In genomic region chr17:5418858-5419355, GRCh38 we compare ENCODE assay signal across 8 cellular contexts. TPM values are rescaled to one million over a fixed set of nuclear protein-coding genes. Genes with fewer than 3 reads are reported as not detected.
DNase-seq lines count a peak whose midpoint lies in the region; ATAC-seq and TF ChIP-seq lines count a peak whose summit lies in the region.

No MANE protein-coding gene starts in this region.

- H3K27ac ChIP-seq in GM23338 (ENCODE audit: low read depth) (peak overlapping the region; percentile 89), neural progenitor cell (peak overlapping the region; percentile 11), testis (peak overlapping the region; percentile 88 to 91)

- H3K4me1 ChIP-seq in GM23338 (ENCODE audit: insufficient read depth) (peaks cover 8% of the 10 kb centered on the region), neural progenitor cell (peaks cover 7% of the 10 kb centered on the region), testis (peaks cover 10% of the 10 kb centered on the region)

- H3K9me3 ChIP-seq in neural progenitor cell (ENCODE audit: low read depth) (no peaks in the 10 kb centered on the region), testis (no peaks in the 10 kb centered on the region)

- ATAC-seq in GM23338 (peak; percentile 8), esophagus mucosa (peak; percentile 59)
- ATAC-seq in activated CD8-positive, alpha-beta memory T cell treated with anti-CD3 and anti-CD28 coated beads, Interleukin-2, amount 10 ng/mL, durations not matched to agents 7 days and 5 days = peak; percentile 12

- H3K27me3 ChIP-seq in GM23338 (ENCODE audit: insufficient read depth) = no peaks in the 10 kb centered on the region
- H3K27me3 ChIP-seq in neural progenitor cell = no peaks in the 10 kb centered on the region
- H3K27me3 ChIP-seq in testis = no peaks in the 10 kb centered on the region

- peak overlapping the region; percentile 34; the same call in 1 of the 2 replicates for H2AFZ ChIP-seq in GM23338
- peak overlapping the region; percentile 61 for H2AFZ ChIP-seq in neural progenitor cell (replicated peaks)

- H3K9me3 Mint-ChIP-seq in GM23338 = no peaks in the 10 kb centered on the region
- H3K9me3 Mint-ChIP-seq in activated CD8-positive, alpha-beta memory T cell treated with anti-CD3 and anti-CD28 coated beads, Interleukin-2, amount 10 ng/mL, durations not matched to agents 7 days and 5 days (ENCODE audit: low read depth) = no peaks in the 10 kb centered on the region
- no peaks in the 10 kb centered on the region for H3K9me3 Mint-ChIP-seq in neural progenitor cell

- H3K4me3 ChIP-seq in GM23338 = peak overlapping the region; percentile 94
- H3K4me3 ChIP-seq in neural progenitor cell = peak overlapping the region; percentile 78
- peak overlapping the region; percentile 92 to 96 for H3K4me3 ChIP-seq in testis

- H3F3A ChIP-seq in GM23338 (replicated peaks; ENCODE audit: low read depth) (no peaks in the 10 kb centered on the region), neural progenitor cell (ENCODE audit: low read depth) (no peaks in the 10 kb centered on the region)

- H4K20me1 ChIP-seq in GM23338 (replicated peaks; ENCODE audit: insufficient read depth) = peaks cover 24% of the 10 kb centered on the region
- peaks cover 12% of the 10 kb centered on the region for H4K20me1 ChIP-seq in neural progenitor cell (ENCODE audit: low read depth)

- H3K9me2 ChIP-seq in GM23338 (ENCODE audit: insufficient read depth) = no peaks in the 10 kb centered on the region

- peak overlapping the region; percentile 83 for H3K9ac ChIP-seq in neural progenitor cell

- H3K36me3 ChIP-seq in GM23338 (ENCODE audit: insufficient read depth) (peaks cover 51% of the 10 kb centered on the region), neural progenitor cell (peaks cover 6% of the 10 kb centered on the region), testis (ENCODE audit: low read depth, missing control alignments) (no peaks in the 10 kb centered on the region)

- intact Hi-C loops in testis (cut with DNase I; ENCODE audit: low total_unique reads) = no loop called here

- TF ChIP-seq CTCF in GM23338 (conservative IDR thresholded peaks at IDR 0.05; ENCODE audit: low read depth in 2 of 2) (no peak), neural progenitor cell (IDR thresholded peaks at IDR 0.05) (no peak), testis (IDR thresholded peaks at IDR 0.05) (no peak)

- H3K79me2 ChIP-seq in GM23338 (replicated peaks; ENCODE audit: insufficient read depth) (peaks cover 87% of the 10 kb centered on the region), neural progenitor cell (ENCODE audit: low read depth) (peaks cover 83% of the 10 kb centered on the region)

- H3K27me3 Mint-ChIP-seq in GM23338 (ENCODE audit: insufficient read depth, low read depth, poor library complexity) (peaks cover 10% of the 10 kb centered on the region), neural progenitor cell (ENCODE audit: insufficient read depth, low read depth) (peaks cover 7% of the 10 kb centered on the region)
- no peaks in the 10 kb centered on the region for H3K27me3 Mint-ChIP-seq in activated CD8-positive, alpha-beta memory T cell treated with anti-CD3 and anti-CD28 coated beads, Interleukin-2, amount 10 ng/mL, durations not matched to agents 7 days and 5 days

- H3K36me3 Mint-ChIP-seq in GM23338 (ENCODE audit: low read depth) (peaks cover 64% of the 10 kb centered on the region), neural progenitor cell (peaks cover 6% of the 10 kb centered on the region)
- peaks cover 35% of the 10 kb centered on the region for H3K36me3 Mint-ChIP-seq in activated CD8-positive, alpha-beta memory T cell treated with anti-CD3 and anti-CD28 coated beads, Interleukin-2, amount 10 ng/mL, durations not matched to agents 7 days and 5 days

- peak overlapping the region; percentile 98 for H3K4me3 Mint-ChIP-seq in GM23338
- peak overlapping the region; percentile 98 for H3K4me3 Mint-ChIP-seq in activated CD8-positive, alpha-beta memory T cell treated with anti-CD3 and anti-CD28 coated beads, Interleukin-2, amount 10 ng/mL, durations not matched to agents 7 days and 5 days
- H3K4me3 Mint-ChIP-seq in neural progenitor cell = peak overlapping the region; percentile 99

- peak; percentile 41 for DNase-seq in G401 (ENCODE audit: low spot score)
- peak; percentile 58 for DNase-seq in GM23338 (ENCODE audit: low spot score)
- peak; percentile 34 for DNase-seq in NCI-H2029 (lab: John Stamatoyannopoulos, UW)
- peak; percentile 79 for DNase-seq in activated CD8-positive, alpha-beta memory T cell treated with anti-CD3 and anti-CD28 coated beads, Interleukin-2, amount 10 ng/mL, durations not matched to agents 7 days and 5 days
- DNase-seq in neural progenitor cell (ENCODE audit: low spot score) = no peak
- peak; percentile 43 for DNase-seq in testis
- no peak for DNase-seq in 8988T

- peak overlapping the region; percentile 99 for H3K27ac Mint-ChIP-seq in GM23338
- H3K27ac Mint-ChIP-seq in activated CD8-positive, alpha-beta memory T cell treated with anti-CD3 and anti-CD28 coated beads, Interleukin-2, amount 10 ng/mL, durations not matched to agents 7 days and 5 days = peak overlapping the region; percentile 99
- peak overlapping the region; percentile 87 for H3K27ac Mint-ChIP-seq in neural progenitor cell

- TF ChIP-seq POLR2A in testis (IDR thresholded peaks at IDR 0.05) = no peak

- peak overlapping the region; percentile 81 for H3K4me2 ChIP-seq in GM23338
- H3K4me2 ChIP-seq in neural progenitor cell = peak overlapping the region; percentile 84

- in situ Hi-C loops in G401 (cut with HindIII; ENCODE audit: low sequenced_read_pairs) = no loop called here

- CTCF ChIA-PET in activated CD8-positive, alpha-beta memory T cell treated with anti-CD3 and anti-CD28 coated beads, Interleukin-2, amount 10 ng/mL, durations not matched to agents 7 days and 5 days (lab: Charles Lee) = interaction anchor here (1.0 to 1.4 kb wide), 4 partner anchors 16 to 23 kb away, joined by 3 to 18 read pairs (median 4); partner anchors contain the start of gene C1QBP

- WGBS in testis, 2 donors = 0 to 2% methylated on average over 26 of the region's 26 CpGs

- H3K4me1 Mint-ChIP-seq in GM23338 = peaks cover 6% of the 10 kb centered on the region
- H3K4me1 Mint-ChIP-seq in activated CD8-positive, alpha-beta memory T cell treated with anti-CD3 and anti-CD28 coated beads, Interleukin-2, amount 10 ng/mL, durations not matched to agents 7 days and 5 days = peaks cover 51% of the 10 kb centered on the region
- peaks cover 20% of the 10 kb centered on the region for H3K4me1 Mint-ChIP-seq in neural progenitor cell

TF ChIP-seq in GM23338, 12 proteins besides CTCF, POLR2A, EP300 and RAD21 (continues in another document):
- TF ChIP-seq EZH2 (IDR thresholded peaks at IDR 0.05; ENCODE audit: low read depth, unreplicated experiment) (no peak), STAT1 (IDR thresholded peaks at IDR 0.05; ENCODE audit: unreplicated experiment) (no peak), ETS1 (IDR thresholded peaks at IDR 0.05) (no peak), CREB1 (CRISPR knock-in tag; IDR thresholded peaks at IDR 0.05; ENCODE audit: low read depth) (no peak), EZH2phosphoT487 (IDR thresholded peaks at IDR 0.05; ENCODE audit: unreplicated experiment) (no peak)

RNA-seq across cellular contexts. Expression of gene NUP88, which starts 0.6 kb away (rescaled TPM):
- 142 and 178 TPM in 2 replicates for total RNA-seq in G401 (2014; rRNA removed; shearing (Covaris generic))
- 140 and 172 TPM in 2 replicates for total RNA-seq in GM23338 (2014; rRNA removed; shearing (Covaris generic))
- 103 and 110 TPM in 2 replicates for polyA plus RNA-seq in GM23338 (2016; fragmentation: Nextera tagmentation; extraction: Ambion mirVana)
- 100 to 1,000 TPM; 117 to 123 TPM for total RNA-seq in activated CD8-positive, alpha-beta memory T cell treated with anti-CD3 and anti-CD28 coated beads, Interleukin-2, amount 10 ng/mL, durations not matched to agents 7 days and 5 days
- total RNA-seq in esophagus mucosa = 50.4 TPM
- total RNA-seq in neural progenitor cell (ENCODE audit: low replicate concordance) = 117 and 135 TPM in 2 replicates
- total RNA-seq in testis = 100 to 1,000 TPM; 196 to 234 TPM
- 211 TPM for polyA plus RNA-seq in testis (ENCODE audit: insufficient read depth, low read depth, low replicate concordance)

RNA-seq across cellular contexts. Expression of gene RPAIN, which starts 1.1 kb away (rescaled TPM):
- 61.3 and 65.8 TPM in 2 replicates for total RNA-seq in G401 (2014; rRNA removed; shearing (Covaris generic))
- total RNA-seq in GM23338 (2014; rRNA removed; shearing (Covaris generic)) = 69.7 and 88.5 TPM in 2 replicates
- polyA plus RNA-seq in GM23338 (2016; fragmentation: Nextera tagmentation; extraction: Ambion mirVana) (109 and 115 TPM in 2 replicates), testis (ENCODE audit: insufficient read depth, low read depth, low replicate concordance) (35.8 TPM)
- total RNA-seq in activated CD8-positive, alpha-beta memory T cell treated with anti-CD3 and anti-CD28 coated beads, Interleukin-2, amount 10 ng/mL, durations not matched to agents 7 days and 5 days = 10 to 100 TPM; 50.7 to 55.5 TPM
- total RNA-seq in esophagus mucosa (20.7 TPM), neural progenitor cell (ENCODE audit: low replicate concordance) (116 and 121 TPM in 2 replicates), testis (10 to 100 TPM; 52.1 to 60.0 TPM)

RNA-seq across cellular contexts. Expression of gene C1QBP, which starts 20.0 kb away (rescaled TPM):
- 733 and 786 TPM in 2 replicates for total RNA-seq in G401 (2014; rRNA removed; shearing (Covaris generic))
- 478 and 532 TPM in 2 replicates for total RNA-seq in GM23338 (2014; rRNA removed; shearing (Covaris generic))
- 671 and 704 TPM in 2 replicates for polyA plus RNA-seq in GM23338 (2016; fragmentation: Nextera tagmentation; extraction: Ambion mirVana)
- 100 to 1,000 TPM; 166 to 240 TPM for total RNA-seq in activated CD8-positive, alpha-beta memory T cell treated with anti-CD3 and anti-CD28 coated beads, Interleukin-2, amount 10 ng/mL, durations not matched to agents 7 days and 5 days
- total RNA-seq in esophagus mucosa = 183 TPM
- total RNA-seq in neural progenitor cell (ENCODE audit: low replicate concordance) = 204 and 254 TPM in 2 replicates
- total RNA-seq in testis = 100 to 1,000 TPM; 120 to 151 TPM
- 133 TPM for polyA plus RNA-seq in testis (ENCODE audit: insufficient read depth, low read depth, low replicate concordance)

RNA-seq across cellular contexts. Expression of gene DHX33, which starts 49.9 kb away (rescaled TPM):
- total RNA-seq in G401 (2014; rRNA removed; shearing (Covaris generic)) = 13.4 and 24.7 TPM in 2 replicates
- total RNA-seq in GM23338 (2014; rRNA removed; shearing (Covaris generic)) = 53.6 and 57.1 TPM in 2 replicates
- polyA plus RNA-seq in GM23338 (2016; fragmentation: Nextera tagmentation; extraction: Ambion mirVana) (20.3 and 21.1 TPM in 2 replicates), testis (ENCODE audit: insufficient read depth, low read depth, low replicate concordance) (12.7 TPM)
- total RNA-seq in activated CD8-positive, alpha-beta memory T cell treated with anti-CD3 and anti-CD28 coated beads, Interleukin-2, amount 10 ng/mL, durations not matched to agents 7 days and 5 days = 10 to 100 TPM; 21.9 to 29.4 TPM
- total RNA-seq in esophagus mucosa (11.1 TPM), neural progenitor cell (ENCODE audit: low replicate concordance) (15.0 and 19.0 TPM in 2 replicates), testis (10 to 100 TPM; 17.6 to 18.0 TPM)

Comparison
In these comparisons a context has a peak if more than half of its experiments do, and no peak if none do; other contexts are left out.
1. DNase-seq: peak in G401 (single experiment), GM23338 (single experiment), NCI-H2029 (single experiment), activated CD8-positive, alpha-beta memory T cell treated with anti-CD3 and anti-CD28 coated beads, Interleukin-2, amount 10 ng/mL, durations not matched to agents 7 days and 5 days (single experiment) and testis (single experiment); none in neural progenitor cell (single experiment) and 8988T (single experiment).
2. ATAC-seq: peak in every context shown above with its lines; median percentile 59 in esophagus mucosa; 12 in activated CD8-positive, alpha-beta memory T cell treated with anti-CD3 and anti-CD28 coated beads, Interleukin-2, amount 10 ng/mL, durations not matched to agents 7 days and 5 days; 8 in GM23338.
3. H3K27ac ChIP-seq: peak in every context shown above with its lines; median percentile 90 in testis; 89 in GM23338; 11 in neural progenitor cell.
4. Peak in every context shown above with its lines, with median percentiles within 50 percentile points of each other: H3K4me3 ChIP-seq, H3K27ac Mint-ChIP-seq and H3K4me3 Mint-ChIP-seq.